In genomic region chr10:18233775-18234174, GRCh38 we compare ENCODE assay signal across 11 cellular contexts.
DNase-seq lines count a peak whose midpoint lies in the region; ATAC-seq and TF ChIP-seq lines count a peak whose summit lies in the region.
"Had no signal": no experiment of that assay in that cellular context is flagged by ENCODE, and none has a peak within 500 bp of the region (broad histone marks: within the 10 kb centered on the region; RNA-seq: fewer than 3 reads in every experiment).

No MANE protein-coding gene starts in this region.

- TF ChIP-seq CTCF in LNCAP (IDR thresholded peaks at IDR 0.05): peak; percentile 76
- TF ChIP-seq CTCF in choroid plexus epithelial cell (conservative IDR thresholded peaks at IDR 0.05; ENCODE audit: low read depth, low read length): peak; percentile 28

- H3K4me3 ChIP-seq in choroid plexus epithelial cell (ENCODE audit: low read depth, low read length): no peak overlapping the region
- H3K4me3 ChIP-seq: upper lobe of left lung had no signal

- peak; percentile 25 for DNase-seq in ACHN
- peak; percentile 26 for DNase-seq in choroid plexus epithelial cell (ENCODE audit: low read depth)
- peak; percentile 76 for DNase-seq in kidney tubule cell (ENCODE audit: low spot score)
- no peak for DNase-seq in dedifferentiated amniotic fluid mesenchymal stem cell (ENCODE audit: extremely low spot score)
- no peak for DNase-seq in activated naive CD4-positive, alpha-beta T cell (lab: John Stamatoyannopoulos, UW)
- DNase-seq in NCI-H1417 treated with DMSO at 0.1 percent for 48 hours (lab: John Stamatoyannopoulos, UW): no peak
- DNase-seq: activated CD4-positive, alpha-beta T cell treated with anti-CD3 and anti-CD28 coated beads, Interleukin-2, amount 50 U/mL, for 1 hour; SIG-M5; upper lobe of left lung had no signal

- in situ Hi-C loops in ACHN (cut with HindIII; ENCODE audit: low pct_ligation_motif_present, low pct_unique_long_range_greater_than_20kb, low sequenced_read_pairs): no loop called here

- no peak for ATAC-seq in GM18870 (IDR thresholded peaks at IDR 0.05; ENCODE audit: unreplicated experiment)

Comparison
In these comparisons a context has a peak if more than half of its experiments do, and no peak if none do; other contexts are left out.
1. DNase-seq: peak in ACHN (single experiment), choroid plexus epithelial cell (single experiment) and kidney tubule cell (single experiment); none in dedifferentiated amniotic fluid mesenchymal stem cell (single experiment), activated naive CD4-positive, alpha-beta T cell (0 of 4) and NCI-H1417 treated with DMSO at 0.1 percent for 48 hours (single experiment).